In the genomic region with DNA sequence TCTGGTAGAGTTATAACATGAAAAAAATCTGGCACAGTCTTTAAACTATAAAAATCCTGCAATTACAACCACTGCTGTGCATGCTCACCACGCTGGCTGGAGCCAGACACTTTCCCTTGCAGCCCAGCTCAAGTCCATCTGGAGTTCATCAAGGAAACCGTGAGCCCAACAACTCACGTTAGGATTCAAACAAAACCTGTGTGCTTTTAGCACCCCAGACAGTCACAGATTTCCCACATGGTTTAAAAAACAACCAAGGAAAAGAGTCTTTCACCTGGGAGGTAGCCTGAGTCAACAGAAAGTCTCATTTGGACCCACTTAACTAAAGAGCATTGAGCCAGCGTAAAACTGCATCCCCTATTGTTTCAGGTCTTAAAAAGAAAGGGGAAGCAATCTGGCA, we compare ENCODE assay signal across 9 cellular contexts. TPM values are rescaled to one million over a fixed set of nuclear protein-coding genes. Genes with fewer than 3 reads are reported as not detected.
A peak's percentile ranks its signal among the peaks of the same experiment; 100 is the strongest.
DNase-seq lines count a peak whose midpoint lies in the region; ATAC-seq, FAIRE-seq and TF ChIP-seq lines count a peak whose summit lies in the region.
"Had no signal": no experiment of that assay in that cellular context is flagged by ENCODE, and none has a peak within 500 bp of the region (broad histone marks: within the 10 kb centered on the region; RNA-seq: fewer than 3 reads in every experiment).

No MANE protein-coding gene starts in this region.

- H3K27me3 Mint-ChIP-seq in astrocyte (ENCODE audit: low read depth, unreplicated experiment), result no peaks in the 10 kb centered on the region

- peak overlapping the region; percentile 31 for H3K27ac ChIP-seq in HUES64 (ENCODE audit: low read depth, low read length)
- H3K27ac ChIP-seq in astrocyte (ENCODE audit: low read depth, low read length), result peak overlapping the region; percentile 87
- peak overlapping the region; percentile 95 for H3K27ac ChIP-seq in subcutaneous abdominal adipose tissue (ENCODE audit: low read depth, low read length)

- no peak for TF ChIP-seq CTCF in astrocyte (IDR thresholded peaks at IDR 0.05; ENCODE audit: insufficient read depth, low read depth, low read length)

- H3K9me3 ChIP-seq in HUES64 (ENCODE audit: insufficient read depth, low read depth, low read length), result no peaks in the 10 kb centered on the region
- H3K9me3 ChIP-seq in astrocyte (ENCODE audit: insufficient read depth, low read depth, low read length), result no peaks in the 10 kb centered on the region
- no peaks in the 10 kb centered on the region for H3K9me3 ChIP-seq in subcutaneous abdominal adipose tissue (ENCODE audit: control insufficient read depth in 5 of 5, low read length in 5 of 5)

- FAIRE-seq in astrocyte (lab: Jason Lieb, UNC), result no peak

- H3K4me3 ChIP-seq in HUES64 (ENCODE audit: low read length), result no peak overlapping the region
- H3K4me3 ChIP-seq in astrocyte (ENCODE audit: insufficient read depth, low read depth, low read length), result peak overlapping the region; percentile 83
- H3K4me3 ChIP-seq in subcutaneous abdominal adipose tissue (ENCODE audit: low read depth in 1 of 5, low read length in 5 of 5), result peak overlapping the region in 4 of 5 donors; percentile 19 to 98 (median 98)

- H3K4me2 ChIP-seq in astrocyte (ENCODE audit: low read length), result peak overlapping the region; percentile 90

- peak overlapping the region; percentile 93 for H3K27ac Mint-ChIP-seq in astrocyte (ENCODE audit: unreplicated experiment)
- H3K27ac Mint-ChIP-seq: activated B cell treated with CpG ODN at 0.5 μM for 24 hours had no signal

- H3K36me3 Mint-ChIP-seq in astrocyte (ENCODE audit: low read depth, unreplicated experiment), result peaks cover 14% of the 10 kb centered on the region

- H2AFZ ChIP-seq in astrocyte (ENCODE audit: low read depth, low read length), result no peak overlapping the region

- peak; percentile 71 for DNase-seq in astrocyte (ENCODE audit: low read depth)
- DNase-seq in iris pigment epithelial cell (ENCODE audit: low read depth), result peak; percentile 79
- DNase-seq in activated naive CD4-positive, alpha-beta T cell treated with anti-CD3 and anti-CD28 coated beads, Interleukin-2, amount 50 U/mL, for 16 hours, result no peak
- no peak for DNase-seq in activated naive CD4-positive, alpha-beta T cell treated with Interleukin-2 at 50 U/mL for 16 hours
- DNase-seq: activated B cell treated with CpG ODN at 0.5 μM for 24 hours had no signal

- H3K4me3 Mint-ChIP-seq in astrocyte (ENCODE audit: unreplicated experiment), result peak overlapping the region; percentile 86
- H3K4me3 Mint-ChIP-seq: activated B cell treated with CpG ODN at 0.5 μM for 24 hours had no signal

- peaks cover 24% of the 10 kb centered on the region; the same call in 1 of the 2 replicates for H3K36me3 ChIP-seq in HUES64 (ENCODE audit: insufficient read depth, low read length)
- peaks cover 18% of the 10 kb centered on the region for H3K36me3 ChIP-seq in astrocyte (ENCODE audit: insufficient read depth, low read length)
- H3K36me3 ChIP-seq in subcutaneous abdominal adipose tissue (ENCODE audit: control insufficient read depth in 5 of 5, insufficient read depth in 5 of 5, low read length in 5 of 5), result peaks cover 5 to 15% (median 13%) of the 10 kb centered on the region in 5 donors

- H3K9me3 Mint-ChIP-seq in astrocyte (ENCODE audit: unreplicated experiment), result peaks cover 2% of the 10 kb centered on the region
- H3K9me3 Mint-ChIP-seq: activated B cell treated with CpG ODN at 0.5 μM for 24 hours had no signal

- WGBS in HUES64, result 36% methylated on average over 3 of the region's 4 CpGs

- peaks cover 27% of the 10 kb centered on the region for H3K4me1 Mint-ChIP-seq in astrocyte (ENCODE audit: low read depth, unreplicated experiment)

- H4K20me1 ChIP-seq in astrocyte (ENCODE audit: insufficient read depth, low read length), result peaks cover 4% of the 10 kb centered on the region

- ATAC-seq in HG02938 (IDR thresholded peaks at IDR 0.05; ENCODE audit: unreplicated experiment) (no peak), HG02870 (IDR thresholded peaks at IDR 0.05; ENCODE audit: unreplicated experiment) (no peak)

- peaks cover 51% of the 10 kb centered on the region for H3K4me1 ChIP-seq in HUES64 (ENCODE audit: insufficient read depth, low read length)
- peaks cover 25% of the 10 kb centered on the region for H3K4me1 ChIP-seq in astrocyte (ENCODE audit: insufficient read depth, low read length)
- peaks cover 0 to 51% (median 35%) of the 10 kb centered on the region in 5 donors for H3K4me1 ChIP-seq in subcutaneous abdominal adipose tissue (ENCODE audit: control insufficient read depth in 5 of 5, insufficient read depth in 5 of 5, low read length in 5 of 5)

- H3K27me3 ChIP-seq in HUES64 (ENCODE audit: insufficient read depth, low read length) (peaks cover 15% of the 10 kb centered on the region), astrocyte (ENCODE audit: insufficient read depth, low read length) (no peaks in the 10 kb centered on the region), subcutaneous abdominal adipose tissue (ENCODE audit: control insufficient read depth in 5 of 5, insufficient read depth in 4 of 5, low read length in 5 of 5) (no peaks in the 10 kb centered on the region)

- H3K79me2 ChIP-seq in astrocyte (ENCODE audit: insufficient read depth, low read length), result peaks cover 90% of the 10 kb centered on the region

- H3K9ac ChIP-seq in HUES64 (ENCODE audit: low read depth, low read length) (0 out of 2 replicates have a peak overlapping the region, but pooled peaks have one; percentile 1), astrocyte (ENCODE audit: low read length) (peak overlapping the region; percentile 94), subcutaneous abdominal adipose tissue (ENCODE audit: low read length in 5 of 5) (peak overlapping the region in 2 of 5 donors; percentile 49 to 53)

RNA-seq across cellular contexts. Expression of a gene that starts 4.7 kb away (rescaled TPM):
- polyA plus RNA-seq in HUES64 (2013, experiment 1 of 2), result 14.7 TPM
- 18.3 TPM for polyA plus RNA-seq in HUES64 (2013, experiment 2 of 2)
- total RNA-seq in astrocyte, result 96.0 and 129 TPM in 2 replicates
- total RNA-seq: activated B cell treated with CpG ODN at 0.5 μM for 24 hours had no signal

Comparison
In these comparisons a context has a peak if more than half of its experiments do, and no peak if none do; other contexts are left out.
1. H3K27ac ChIP-seq: peak in every context shown above with its lines; median percentile 95 in subcutaneous abdominal adipose tissue; 87 in astrocyte; 31 in HUES64.
2. DNase-seq: peak in astrocyte (single experiment) and iris pigment epithelial cell (single experiment); none in activated naive CD4-positive, alpha-beta T cell treated with anti-CD3 and anti-CD28 coated beads, Interleukin-2, amount 50 U/mL, for 16 hours (single experiment) and activated naive CD4-positive, alpha-beta T cell treated with Interleukin-2 at 50 U/mL for 16 hours (single experiment).